ENCODE assay signal across 12 cellular contexts in the genomic region with DNA sequence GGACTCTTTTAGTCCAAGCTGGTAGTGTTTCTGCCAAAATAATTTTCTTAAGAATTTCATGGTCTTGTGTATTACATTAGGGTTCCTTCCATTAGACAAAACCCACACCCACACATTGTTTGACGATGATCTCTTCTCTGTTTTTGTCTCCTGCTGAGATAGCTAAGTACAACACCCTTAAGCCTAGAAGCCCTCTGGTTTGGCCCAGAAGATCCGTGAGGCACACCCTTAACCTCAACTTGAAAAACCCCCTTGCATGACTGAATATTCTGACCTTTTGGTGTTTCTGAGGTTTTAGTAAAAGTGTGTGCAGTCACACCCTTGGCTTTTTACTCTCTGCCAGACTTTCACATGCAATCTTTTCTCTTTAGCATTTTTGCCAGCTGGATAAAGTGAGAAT. TPM values are rescaled to one million over a fixed set of nuclear protein-coding genes. Genes with fewer than 3 reads are reported as not detected.
DNase-seq lines count a peak whose midpoint lies in the region; ATAC-seq and TF ChIP-seq lines count a peak whose summit lies in the region.
"Had no signal": no experiment of that assay in that cellular context is flagged by ENCODE, and none has a peak within 500 bp of the region (broad histone marks: within the 10 kb centered on the region; RNA-seq: fewer than 3 reads in every experiment).

No MANE protein-coding gene starts in this region.

- H3K9me3 Mint-ChIP-seq in CD14-positive monocyte: peaks cover 4 to 20% (median 12%) of the 10 kb centered on the region in 7 donors
- H3K9me3 Mint-ChIP-seq: effector memory CD8-positive, alpha-beta T cell had no signal

- no peak overlapping the region for H3K4me3 Mint-ChIP-seq in CD14-positive monocyte
- H3K4me3 Mint-ChIP-seq: effector memory CD8-positive, alpha-beta T cell had no signal

- intact Hi-C loops in adrenal gland (cut with DNase I): no loop called here
- intact Hi-C loops in CD14-positive monocyte (cut with micrococcal nuclease): no loop called here

- TF ChIP-seq CTCF in adrenal gland (IDR thresholded peaks at IDR 0.05): no peak
- no peak for TF ChIP-seq CTCF in CD14-positive monocyte (IDR thresholded peaks at IDR 0.05)

- no peak overlapping the region for H3K4me3 ChIP-seq in adrenal gland

- no peak for TF ChIP-seq POLR2A in adrenal gland (IDR thresholded peaks at IDR 0.05)

- H3K9me3 ChIP-seq in adrenal gland (replicated peaks in 1 of 3): no peaks in the 10 kb centered on the region

- H3K27me3 ChIP-seq in adrenal gland: no peaks in the 10 kb centered on the region

- DNase-seq in Daoy (ENCODE audit: low read depth) (peak; percentile 8), LoVo (ENCODE audit: low spot score) (peak; percentile 15), fibroblast of peridontal ligament (ENCODE audit: extremely low read depth) (peak; percentile 86), NCI-H1694 treated with DMSO at 0.1 percent for 48 hours (lab: John Stamatoyannopoulos, UW) (no peak), adrenal gland (no peak), CD14-positive monocyte (ENCODE audit: low spot score) (no peak)
- no peak for DNase-seq in effector CD8-positive, alpha-beta T cell (lab: John Stamatoyannopoulos, UW)
- DNase-seq: effector memory CD8-positive, alpha-beta T cell; NCI-H524 had no signal

- 37 to 76% (median 56%) methylated on average over 2 of the region's 2 CpGs for whole genome bisulfite sequencing in adrenal gland, 4 donors

- H3K36me3 Mint-ChIP-seq in CD14-positive monocyte: no peaks in the 10 kb centered on the region
- H3K36me3 Mint-ChIP-seq: IgD-negative memory B cell had no signal

- no peak overlapping the region for H3K27ac Mint-ChIP-seq in CD14-positive monocyte
- H3K27ac Mint-ChIP-seq: effector memory CD8-positive, alpha-beta T cell; IgD-negative memory B cell had no signal

- H3K4me1 ChIP-seq in adrenal gland (replicated peaks in 1 of 2): no peaks in the 10 kb centered on the region

- no peaks in the 10 kb centered on the region for H3K36me3 ChIP-seq in adrenal gland (replicated peaks in 1 of 2)

- peak; percentile 75 for ATAC-seq in GM21367 (IDR thresholded peaks at IDR 0.05; ENCODE audit: unreplicated experiment)
- ATAC-seq: effector memory CD8-positive, alpha-beta T cell had no signal

- no peak overlapping the region for H3K27ac ChIP-seq in adrenal gland

- peaks cover 7 to 16% (median 10%) of the 10 kb centered on the region in 3 donors for H3K27me3 Mint-ChIP-seq in CD14-positive monocyte (ENCODE audit: low read depth in 3 of 3)

- no peaks in the 10 kb centered on the region for H3K4me1 Mint-ChIP-seq in CD14-positive monocyte

RNA-seq across cellular contexts. Expression of gene ERCC6, which starts 29.3 kb away (rescaled TPM):
- total RNA-seq in Daoy (2014; rRNA removed; shearing (Covaris generic)): 5.4 and 14.3 TPM in 2 replicates
- total RNA-seq in adrenal gland: 10 to 100 TPM in 7 of 8 donors, 1 to 10 TPM in 1; 7.8 to 27.9 (median 19.0) TPM
- polyA plus RNA-seq in adrenal gland: 1 to 10 TPM; 3.7 to 8.1 (median 7.2) TPM
- 1 to 10 TPM; 5.4 to 6.0 TPM for polyA plus RNA-seq in CD14-positive monocyte

RNA-seq across cellular contexts. Expression of gene SLC18A3, which starts 41.9 kb away (rescaled TPM):
- not detected in 2 replicates for total RNA-seq in Daoy (2014; rRNA removed; shearing (Covaris generic))
- total RNA-seq in adrenal gland: under 1 TPM in 2 of 8 donors, not detected in 6; 0.14 to 0.41 TPM
- polyA plus RNA-seq in adrenal gland (under 1 TPM in 2 of 3 donors, not detected in 1; 0.03 to 0.16 TPM), CD14-positive monocyte (not detected)
- polyA plus RNA-seq: IgD-negative memory B cell, keratinocyte had no signal

RNA-seq across cellular contexts. Expression of gene CHAT, which starts 45.6 kb away (rescaled TPM):
- total RNA-seq in Daoy (2014; rRNA removed; shearing (Covaris generic)): not detected in 2 replicates
- total RNA-seq in adrenal gland: not detected
- polyA plus RNA-seq in adrenal gland: not detected
- polyA plus RNA-seq in CD14-positive monocyte: not detected
- polyA plus RNA-seq: IgD-negative memory B cell, keratinocyte had no signal

Comparison
In these comparisons a context has a peak if more than half of its experiments do, and no peak if none do; other contexts are left out.
1. DNase-seq: peak in Daoy (single experiment), LoVo (single experiment) and fibroblast of peridontal ligament (single experiment); none in effector CD8-positive, alpha-beta T cell (single experiment), NCI-H1694 treated with DMSO at 0.1 percent for 48 hours (single experiment), adrenal gland (0 of 7) and CD14-positive monocyte (single experiment).